8 cellular contexts compared by ENCODE assay signal in genomic region chr1:98662354-98662665, GRCh38. TPM values are rescaled to one million over a fixed set of nuclear protein-coding genes. Genes with fewer than 3 reads are reported as not detected.
DNase-seq lines count a peak whose midpoint lies in the region; ATAC-seq and TF ChIP-seq lines count a peak whose summit lies in the region.

No MANE protein-coding gene starts in this region.

- DNase-seq in CD4-positive, alpha-beta T cell: no peak
- DNase-seq in NCI-H460 (ENCODE audit: extremely low read depth, low read depth) (peak; percentile 12), endothelial cell (ENCODE audit: low spot score) (no peak), NCI-H1930 (lab: John Stamatoyannopoulos, UW) (no peak), NCI-H1436 (lab: John Stamatoyannopoulos, UW) (no peak)
- no peak for DNase-seq in stimulated activated CD4-positive, alpha-beta T cell treated with anti-CD3 and anti-CD28 coated beads, Interleukin-2, amount 100 ng/mL, for 48 hours
- DNase-seq in activated CD4-positive, alpha-beta T cell treated with anti-CD3 and anti-CD28 coated beads, Interleukin-2, amount 50 U/mL, for 48 hours: no peak

- no peak for TF ChIP-seq CTCF in CD4-positive, alpha-beta T cell (IDR thresholded peaks at IDR 0.05)
- TF ChIP-seq CTCF in endothelial cell (IDR thresholded peaks at IDR 0.05; ENCODE audit: unreplicated experiment): no peak

- no peaks in the 10 kb centered on the region for H3K9me3 ChIP-seq in CD4-positive, alpha-beta T cell (ENCODE audit: control insufficient read depth, low read length)
- H3K9me3 ChIP-seq in mucosa of rectum (ENCODE audit: control insufficient read depth in 2 of 2, low read length in 2 of 2): no peaks in the 10 kb centered on the region

- no peaks in the 10 kb centered on the region for H3K9me3 Mint-ChIP-seq in CD4-positive, alpha-beta T cell
- no peaks in the 10 kb centered on the region for H3K9me3 Mint-ChIP-seq in endothelial cell (ENCODE audit: unreplicated experiment)

- no peak overlapping the region for H3K27ac Mint-ChIP-seq in CD4-positive, alpha-beta T cell
- H3K27ac Mint-ChIP-seq in endothelial cell (ENCODE audit: unreplicated experiment): peak overlapping the region; percentile 85

- no peaks in the 10 kb centered on the region for H3K36me3 Mint-ChIP-seq in CD4-positive, alpha-beta T cell (ENCODE audit: low read depth)
- H3K36me3 Mint-ChIP-seq in endothelial cell (ENCODE audit: low read depth, unreplicated experiment): peaks cover 3% of the 10 kb centered on the region

- peaks cover 37% of the 10 kb centered on the region for H3K27me3 ChIP-seq in CD4-positive, alpha-beta T cell (ENCODE audit: control insufficient read depth, insufficient read depth, low read length)
- H3K27me3 ChIP-seq in mucosa of rectum (ENCODE audit: control insufficient read depth in 2 of 2, insufficient read depth in 2 of 2, low read length in 2 of 2): no peaks in the 10 kb centered on the region

- POLR2A ChIA-PET in CD4-positive, alpha-beta T cell (lab: Charles Lee): no interaction called here

- no peak overlapping the region for H3K27ac ChIP-seq in CD4-positive, alpha-beta T cell (ENCODE audit: low read depth, low read length)
- H3K27ac ChIP-seq in mucosa of rectum (ENCODE audit: low read depth in 2 of 2, low read length in 2 of 2): peak overlapping the region; percentile 90 to 94

- H3K36me3 ChIP-seq in mucosa of rectum (ENCODE audit: control insufficient read depth in 2 of 2, insufficient read depth in 2 of 2, low read length in 2 of 2): no peaks in the 10 kb centered on the region

- H3K4me1 Mint-ChIP-seq in CD4-positive, alpha-beta T cell (ENCODE audit: low read depth): peaks cover 18% of the 10 kb centered on the region
- peaks cover 26% of the 10 kb centered on the region for H3K4me1 Mint-ChIP-seq in endothelial cell (ENCODE audit: unreplicated experiment)

- CTCF ChIA-PET in CD4-positive, alpha-beta T cell (lab: Charles Lee): no interaction called here

- peak overlapping the region; percentile 72 to 83 for H3K4me3 ChIP-seq in mucosa of rectum (ENCODE audit: low read length in 2 of 2)

- peaks cover 74% of the 10 kb centered on the region for H3K27me3 Mint-ChIP-seq in CD4-positive, alpha-beta T cell
- peaks cover 2% of the 10 kb centered on the region for H3K27me3 Mint-ChIP-seq in endothelial cell (ENCODE audit: unreplicated experiment)

- peak overlapping the region; percentile 83 for H3K4me3 Mint-ChIP-seq in CD4-positive, alpha-beta T cell
- peak overlapping the region; percentile 99 for H3K4me3 Mint-ChIP-seq in endothelial cell (ENCODE audit: unreplicated experiment)

- H3K9ac ChIP-seq in mucosa of rectum (ENCODE audit: low read depth in 1 of 2, low read length in 2 of 2): peak overlapping the region; percentile 52 to 95

- intact Hi-C loops in CD4-positive, alpha-beta T cell (cut with DNase I, micrococcal nuclease): no loop called here

- peaks cover 4 to 9% of the 10 kb centered on the region in 2 donors for H3K4me1 ChIP-seq in mucosa of rectum (ENCODE audit: control insufficient read depth in 2 of 2, insufficient read depth in 2 of 2, low read length in 2 of 2)

- no peak for ATAC-seq in CD4-positive, alpha-beta T cell (ENCODE audit: poor library complexity)

RNA-seq across cellular contexts. Expression of gene SNX7, which starts 0.8 kb away (rescaled TPM):
- not detected for total RNA-seq in CD4-positive, alpha-beta T cell
- 19.0 and 19.2 TPM in 2 replicates for total RNA-seq in NCI-H460 (2014; rRNA removed; shearing (Covaris generic))
- polyA plus RNA-seq in NCI-H460 (2014; cell fraction: nucleus; rRNA removed): 8.5 and 9.3 TPM in 2 replicates
- total RNA-seq in endothelial cell (ENCODE audit: unreplicated experiment): 46.0 TPM

Comparison
In these comparisons a context has a peak if more than half of its experiments do, and no peak if none do; other contexts are left out.
1. RNA of gene SNX7, which starts 0.8 kb away (total RNA-seq): 46.0 TPM in endothelial cell (single experiment) and 19.0 to 19.2 TPM in NCI-H460; not detected in CD4-positive, alpha-beta T cell; every median in the first group is over 10 times any median in the second.